8 cellular contexts compared by ENCODE assay signal in genomic region chr4:112951362-112951962, GRCh38.
DNase-seq lines count a peak whose midpoint lies in the region; ATAC-seq and TF ChIP-seq lines count a peak whose summit lies in the region.

No MANE protein-coding gene starts in this region.

- H3K27me3 ChIP-seq in right lobe of liver: no peaks in the 10 kb centered on the region

- TF ChIP-seq POLR2A in right lobe of liver (IDR thresholded peaks at IDR 0.05): no peak

- intact Hi-C loops in CD14-positive monocyte (cut with micrococcal nuclease): no loop called here
- intact Hi-C loops in right lobe of liver (cut with DNase I): no loop called here

- ATAC-seq in right lobe of liver: peak in 3 of 4 donors; percentile 24 to 42 (median 33)
- no peak for ATAC-seq in GM21723 (IDR thresholded peaks at IDR 0.05; ENCODE audit: unreplicated experiment)
- ATAC-seq in HG02852 (IDR thresholded peaks at IDR 0.05; ENCODE audit: unreplicated experiment): no peak
- no peak for ATAC-seq in activated T-cell treated with anti-CD3 and anti-CD28 coated beads, Interleukin-2, amount 50 U/mL, for 72 hours (replicated peaks in 1 of 2)
- ATAC-seq in omental fat pad (ENCODE audit: low FRiP score): no peak

- in situ Hi-C loops in astrocyte of the cerebellum (cut with HindIII; ENCODE audit: low sequenced_read_pairs): no loop called here

- peaks cover 0 to 8% (median 0%) of the 10 kb centered on the region in 3 donors for H3K27me3 Mint-ChIP-seq in CD14-positive monocyte (ENCODE audit: low read depth in 3 of 3)
- peaks cover 7% of the 10 kb centered on the region for H3K27me3 Mint-ChIP-seq in activated T-cell treated with anti-CD3 and anti-CD28 coated beads, Interleukin-2, amount 50 U/mL, for 72 hours (ENCODE audit: low read depth)

- H3K4me1 Mint-ChIP-seq in CD14-positive monocyte: peaks cover 2% of the 10 kb centered on the region
- no peaks in the 10 kb centered on the region for H3K4me1 Mint-ChIP-seq in activated T-cell treated with anti-CD3 and anti-CD28 coated beads, Interleukin-2, amount 50 U/mL, for 72 hours (ENCODE audit: low read depth)

- no peak overlapping the region for H3K27ac Mint-ChIP-seq in CD14-positive monocyte
- H3K27ac Mint-ChIP-seq in activated T-cell treated with anti-CD3 and anti-CD28 coated beads, Interleukin-2, amount 50 U/mL, for 72 hours: no peak overlapping the region

- H3K4me3 Mint-ChIP-seq in CD14-positive monocyte: no peak overlapping the region
- no peak overlapping the region for H3K4me3 Mint-ChIP-seq in activated T-cell treated with anti-CD3 and anti-CD28 coated beads, Interleukin-2, amount 50 U/mL, for 72 hours

- no peaks in the 10 kb centered on the region for H3K36me3 Mint-ChIP-seq in CD14-positive monocyte
- no peaks in the 10 kb centered on the region for H3K36me3 Mint-ChIP-seq in activated T-cell treated with anti-CD3 and anti-CD28 coated beads, Interleukin-2, amount 50 U/mL, for 72 hours (ENCODE audit: insufficient read depth in 2 of 2)

- H3K9me3 Mint-ChIP-seq in CD14-positive monocyte: no peaks in the 10 kb centered on the region
- H3K9me3 Mint-ChIP-seq in activated T-cell treated with anti-CD3 and anti-CD28 coated beads, Interleukin-2, amount 50 U/mL, for 72 hours: no peaks in the 10 kb centered on the region

- H3K36me3 ChIP-seq in right lobe of liver: no peaks in the 10 kb centered on the region

- H3K4me1 ChIP-seq in right lobe of liver: no peaks in the 10 kb centered on the region

- H3K4me3 ChIP-seq in astrocyte of the cerebellum (ENCODE audit: low read depth, low read length) (no peak overlapping the region), right lobe of liver (no peak overlapping the region)

- H3K27ac ChIP-seq in right lobe of liver: no peak overlapping the region

- TF ChIP-seq CTCF in CD14-positive monocyte (IDR thresholded peaks at IDR 0.05): peak; percentile 66
- TF ChIP-seq CTCF in astrocyte of the cerebellum (IDR thresholded peaks at IDR 0.05; ENCODE audit: low read depth, low read length, missing control alignments): peak; percentile 25
- TF ChIP-seq CTCF in right lobe of liver (IDR thresholded peaks at IDR 0.05): peak in 3 of 4 donors; percentile 62 to 68 (median 66)
- no peak for TF ChIP-seq CTCF in omental fat pad (IDR thresholded peaks at IDR 0.05)

- no peaks in the 10 kb centered on the region for H3K9me3 ChIP-seq in right lobe of liver

- WGBS in right lobe of liver (ENCODE audit: insufficient coverage, low coverage, low lambda C conversion rate, missing lambda C conversion rate): 16% methylated on average over 3 of the region's 3 CpGs

- DNase-seq in CD14-positive monocyte (ENCODE audit: low spot score) (no peak), HT-29 (ENCODE audit: low spot score) (peak; percentile 34), astrocyte of the cerebellum (ENCODE audit: low read depth) (no peak), right lobe of liver (no peak), omental fat pad (ENCODE audit: low spot score) (no peak)
- DNase-seq in activated T-cell treated with anti-CD3 and anti-CD28 coated beads, Interleukin-2, amount 50 U/mL, for 72 hours: no peak

Comparison
In these comparisons a context has a peak if more than half of its experiments do, and no peak if none do; other contexts are left out.
1. CTCF ChIP-seq: peak in CD14-positive monocyte (single experiment), astrocyte of the cerebellum (single experiment) and right lobe of liver (3 of 4); none in omental fat pad (0 of 3).
2. ATAC-seq: peak in right lobe of liver (3 of 4); none in GM21723 (single experiment), HG02852 (single experiment), activated T-cell treated with anti-CD3 and anti-CD28 coated beads, Interleukin-2, amount 50 U/mL, for 72 hours (0 of 2) and omental fat pad (single experiment).